ENCODE assay signal across 14 cellular contexts in the genomic region with DNA sequence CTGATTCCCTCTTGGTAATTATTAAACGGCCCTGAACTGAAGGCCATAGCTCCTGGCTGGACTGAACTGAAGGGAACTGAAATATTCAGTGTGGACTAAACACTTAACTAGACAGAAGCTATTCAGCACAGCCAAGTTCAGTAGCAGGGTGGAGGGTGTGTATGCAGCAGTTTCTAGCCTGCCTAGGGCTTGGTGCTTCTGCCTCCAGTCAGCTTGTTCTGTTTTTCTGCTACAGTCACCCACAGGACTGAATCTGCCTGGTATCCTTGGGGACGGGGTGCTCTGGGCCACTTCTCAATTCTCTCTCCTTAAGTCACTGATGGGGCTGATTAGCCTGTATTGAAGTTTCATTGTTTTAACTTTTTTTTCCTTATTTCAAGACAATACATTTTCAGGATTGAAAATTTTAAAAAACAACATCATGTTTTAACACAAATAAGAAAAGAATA.
DNase-seq lines count a peak whose midpoint lies in the region; ATAC-seq and TF ChIP-seq lines count a peak whose summit lies in the region.
"Had no signal": no experiment of that assay in that cellular context is flagged by ENCODE, and none has a peak within 500 bp of the region (broad histone marks: within the 10 kb centered on the region; RNA-seq: fewer than 3 reads in every experiment).

No MANE protein-coding gene starts in this region.

- H3K9me3 Mint-ChIP-seq in glutamatergic neuron (ENCODE audit: unreplicated experiment), result no peaks in the 10 kb centered on the region
- H3K9me3 Mint-ChIP-seq: activated T-cell treated with anti-CD3 and anti-CD28 coated beads, Interleukin-2, amount 50 U/mL, for 4 hours; mesothelial cell of epicardium; stimulated activated naive CD8-positive, alpha-beta T cell treated with anti-CD3 and anti-CD28 coated beads, Interleukin-15, Interleukin-2, amounts not matched to agents 100 ng/mL and 50 ng/mL, for 24 hours had no signal

- no peak overlapping the region for H3K4me3 ChIP-seq in SJCRH30

- H3K36me3 ChIP-seq in SJCRH30, result no peaks in the 10 kb centered on the region

- TF ChIP-seq CTCF in glutamatergic neuron (IDR thresholded peaks at IDR 0.05; ENCODE audit: partially characterized antibody, unreplicated experiment), result no peak

- no peaks in the 10 kb centered on the region for H3K9me3 ChIP-seq in SJCRH30 (replicated peaks)

- H3K4me1 ChIP-seq in SJCRH30, result no peaks in the 10 kb centered on the region

- ATAC-seq in GM21381 (IDR thresholded peaks at IDR 0.05; ENCODE audit: unreplicated experiment), result no peak
- ATAC-seq: activated CD4-positive, alpha-beta T cell treated with anti-CD3 and anti-CD28 coated beads for 36 hours; activated T-cell treated with anti-CD3 and anti-CD28 coated beads, Interleukin-2, amount 50 U/mL, for 4 hours had no signal

- H3K27ac Mint-ChIP-seq in glutamatergic neuron (ENCODE audit: unreplicated experiment), result no peak overlapping the region
- H3K27ac Mint-ChIP-seq: activated CD4-positive, alpha-beta T cell treated with anti-CD3 and anti-CD28 coated beads for 36 hours; mesothelial cell of epicardium; stimulated activated naive CD8-positive, alpha-beta T cell treated with anti-CD3 and anti-CD28 coated beads, Interleukin-15, Interleukin-2, amounts not matched to agents 100 ng/mL and 50 ng/mL, for 24 hours had no signal

- H3K27ac ChIP-seq in angular gyrus (ENCODE audit: low read depth, low read length) (peak overlapping the region; percentile 89), temporal lobe (ENCODE audit: low read depth, low read length) (peak overlapping the region; percentile 84), SJCRH30 (no peak overlapping the region)
- H3K27ac ChIP-seq: C4-2B, HL-60 had no signal

- DNase-seq in glutamatergic neuron (no peak), middle frontal gyrus (ENCODE audit: extremely low spot score, low spot score) (peak; percentile 24), retina (no peak), SJCRH30 (no peak)
- DNase-seq in stimulated activated naive CD4-positive, alpha-beta T cell (lab: John Stamatoyannopoulos, UW), result no peak
- DNase-seq: activated CD4-positive, alpha-beta T cell treated with anti-CD3 and anti-CD28 coated beads for 36 hours; activated T-cell treated with anti-CD3 and anti-CD28 coated beads, Interleukin-2, amount 50 U/mL, for 4 hours had no signal

- peaks cover 2% of the 10 kb centered on the region for H3K27me3 Mint-ChIP-seq in glutamatergic neuron (ENCODE audit: unreplicated experiment)
- H3K27me3 Mint-ChIP-seq: activated CD4-positive, alpha-beta T cell treated with anti-CD3 and anti-CD28 coated beads for 36 hours; stimulated activated naive CD8-positive, alpha-beta T cell treated with anti-CD3 and anti-CD28 coated beads, Interleukin-15, Interleukin-2, amounts not matched to agents 100 ng/mL and 50 ng/mL, for 24 hours had no signal

- peaks cover 23% of the 10 kb centered on the region for H3K4me1 Mint-ChIP-seq in glutamatergic neuron (ENCODE audit: low read depth, unreplicated experiment)
- H3K4me1 Mint-ChIP-seq: mesothelial cell of epicardium had no signal

- peak overlapping the region; percentile 15 for H3K4me3 Mint-ChIP-seq in glutamatergic neuron (ENCODE audit: unreplicated experiment)
- H3K4me3 Mint-ChIP-seq: activated CD4-positive, alpha-beta T cell treated with anti-CD3 and anti-CD28 coated beads for 36 hours; activated T-cell treated with anti-CD3 and anti-CD28 coated beads, Interleukin-2, amount 50 U/mL, for 4 hours; mesothelial cell of epicardium; stimulated activated naive CD8-positive, alpha-beta T cell treated with anti-CD3 and anti-CD28 coated beads, Interleukin-15, Interleukin-2, amounts not matched to agents 100 ng/mL and 50 ng/mL, for 24 hours had no signal

- H3K36me3 Mint-ChIP-seq in glutamatergic neuron (ENCODE audit: unreplicated experiment), result peaks cover 6% of the 10 kb centered on the region

- H3K27me3 ChIP-seq in SJCRH30, result no peaks in the 10 kb centered on the region
